8 cellular contexts compared by ENCODE assay signal in genomic region chr5:95760291-95761191, GRCh38. TPM values are rescaled to one million over a fixed set of nuclear protein-coding genes. Genes with fewer than 3 reads are reported as not detected.
DNase-seq lines count a peak whose midpoint lies in the region; ATAC-seq, FAIRE-seq and TF ChIP-seq lines count a peak whose summit lies in the region.

No MANE protein-coding gene starts in this region.

- no peaks in the 10 kb centered on the region for H3K9me3 ChIP-seq in Panc1 (ENCODE audit: control insufficient read depth, insufficient read depth, low read depth, low read length)

- peak overlapping the region; percentile 62 for H3K27ac ChIP-seq in Panc1 (ENCODE audit: low read length)

- peak overlapping the region; percentile 87 to 91 for H3K27ac Mint-ChIP-seq in effector memory CD8-positive, alpha-beta T cell

- intact Hi-C loops in Panc1 (cut with micrococcal nuclease; ENCODE audit: unreplicated experiment): no loop called here

- in situ Hi-C loops in Panc1 (cut with HindIII; ENCODE audit: low pct_unique_long_range_greater_than_20kb, low sequenced_read_pairs): no loop called here

- peak overlapping the region; percentile 30 for H3K4me3 ChIP-seq in AG04449 (ENCODE audit: low read depth, low read length)
- no peak overlapping the region for H3K4me3 ChIP-seq in Panc1 (ENCODE audit: low read depth in 2 of 2, low read length in 2 of 2)

- no peak for TF ChIP-seq CTCF in AG04449 (IDR thresholded peaks at IDR 0.05; ENCODE audit: insufficient read depth, low read length, missing control alignments)
- no peak for TF ChIP-seq CTCF in Panc1 (IDR thresholded peaks at IDR 0.05)

- DNase-seq in AG04449 (ENCODE audit: low read depth, low spot score) (peak; percentile 99), Panc1 (ENCODE audit: low read depth, low spot score) (no peak), non-pigmented ciliary epithelial cell (ENCODE audit: low read depth) (peak; percentile 97), frontal cortex (ENCODE audit: low spot score in 2 of 2) (no peak), iPS-NIHi11 (ENCODE audit: low spot score) (no peak)
- no peak for DNase-seq in effector memory CD8-positive, alpha-beta T cell

- ATAC-seq in GM18519 (IDR thresholded peaks at IDR 0.05; ENCODE audit: low FRiP score, unreplicated experiment) (peak; percentile 88), HG03025 (IDR thresholded peaks at IDR 0.05; ENCODE audit: low FRiP score, unreplicated experiment) (peak; percentile 88), Panc1 (peak; percentile 62)
- peak; percentile 78 for ATAC-seq in effector memory CD8-positive, alpha-beta T cell (replicated peaks)

- no peaks in the 10 kb centered on the region for H3K27me3 ChIP-seq in Panc1 (ENCODE audit: control insufficient read depth, insufficient read depth, low read length)

- H3K27me3 Mint-ChIP-seq in effector memory CD8-positive, alpha-beta T cell: peaks cover 0 to 4% of the 10 kb centered on the region in 2 donors

- H3K4me1 Mint-ChIP-seq in effector memory CD8-positive, alpha-beta T cell (ENCODE audit: low read depth in 2 of 2): peaks cover 23 to 30% of the 10 kb centered on the region in 2 donors

- no peaks in the 10 kb centered on the region for H3K36me3 Mint-ChIP-seq in effector memory CD8-positive, alpha-beta T cell (ENCODE audit: insufficient read depth)

- peaks cover 25% of the 10 kb centered on the region for H3K4me1 ChIP-seq in Panc1 (ENCODE audit: control insufficient read depth, insufficient read depth, low read length)

- CTCF ChIA-PET in AG04449 (lab: Yijun Ruan, JAX): interaction anchor here (0.9 to 1.0 kb wide), 2 partner anchors 90 to 92 kb away, joined by 3 read pairs; no protein-coding TSS in a partner anchor
- CTCF ChIA-PET in Panc1 (lab: Charles Lee): no interaction called here

- H3K36me3 ChIP-seq in Panc1 (ENCODE audit: control insufficient read depth, insufficient read depth, low read length): peaks cover 7% of the 10 kb centered on the region; the same call in 1 of the 2 replicates

- FAIRE-seq in frontal cortex (lab: Jason Lieb, UNC): no peak

- H3K4me3 Mint-ChIP-seq in effector memory CD8-positive, alpha-beta T cell: peak overlapping the region; percentile 70 to 84

- POLR2A ChIA-PET in AG04449 (lab: Yijun Ruan, JAX): interaction anchor here (0.5 to 1.0 kb wide), 6 partner anchors 26 to 176 kb away, joined by 3 to 10 read pairs (median 4); partner anchors contain the start of genes RFESD and RHOBTB3
- POLR2A ChIA-PET in Panc1 (lab: Charles Lee): interaction anchor here (0.5 kb wide), 1 partner anchor 113 kb away, joined by 3 read pairs; no protein-coding TSS in a partner anchor

- H3K9me3 Mint-ChIP-seq in effector memory CD8-positive, alpha-beta T cell: no peaks in the 10 kb centered on the region

- BruUV-seq in Panc1 (replicated peaks; lab: Mats Ljungman, UMichigan): no TSS peak

RNA-seq across cellular contexts. Expression of gene RHOBTB3, which starts 29.4 kb away (rescaled TPM):
- total RNA-seq in Panc1 (2021; ENCODE audit: unreplicated experiment): 95.2 TPM
- polyA plus RNA-seq in Panc1 (2012; ENCODE audit: insufficient read length): 56.2 TPM
- total RNA-seq in frontal cortex: 312 TPM

Comparison
In these comparisons a context has a peak if more than half of its experiments do, and no peak if none do; other contexts are left out.
1. DNase-seq: peak in AG04449 (single experiment) and non-pigmented ciliary epithelial cell (single experiment); none in Panc1 (single experiment), effector memory CD8-positive, alpha-beta T cell (0 of 3), frontal cortex (0 of 2) and iPS-NIHi11 (single experiment).
2. Peak in every context shown above with its lines, with median percentiles within 50 percentile points of each other: ATAC-seq.